Comparison of ENCODE assay signal across 17 cellular contexts in the genomic region with DNA sequence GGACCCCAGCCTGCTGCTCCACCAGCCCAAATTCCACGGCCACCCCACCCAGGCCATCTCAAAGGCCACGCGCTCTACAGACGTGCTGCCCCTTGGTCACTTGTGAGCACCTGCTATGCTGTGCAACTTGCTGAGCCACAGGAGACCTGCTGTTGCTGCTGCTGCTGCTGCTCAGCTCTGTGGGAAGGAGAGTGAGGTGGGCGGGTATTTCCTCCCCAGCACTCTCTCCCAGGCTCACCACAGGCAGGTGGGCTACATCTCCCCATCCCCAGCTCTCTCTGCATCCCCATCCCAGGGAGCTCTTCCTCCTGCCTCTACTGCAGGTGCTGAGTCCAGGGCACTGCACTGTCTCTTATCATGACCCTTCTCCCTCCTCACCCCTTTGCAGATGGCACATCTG.
"Had no signal": no experiment of that assay in that cellular context is flagged by ENCODE, and none has a peak within 500 bp of the region (broad histone marks: within the 10 kb centered on the region; RNA-seq: fewer than 3 reads in every experiment).

No MANE protein-coding gene starts in this region.

- H3K27ac ChIP-seq: ascending aorta, breast epithelium, gastroesophageal sphincter, heart right ventricle, thoracic aorta, upper lobe of right lung had no signal

- FAIRE-seq: keratinocyte had no signal

- H3K4me3 ChIP-seq: ascending aorta, breast epithelium, gastroesophageal sphincter, heart right ventricle, thoracic aorta, upper lobe of right lung had no signal

- H3K4me1 ChIP-seq: ascending aorta, breast epithelium, gastroesophageal sphincter, heart right ventricle, upper lobe of right lung had no signal

- ATAC-seq: gastroesophageal sphincter, heart right ventricle, left lobe of liver had no signal

- H3K27me3 ChIP-seq: ascending aorta, breast epithelium, upper lobe of right lung had no signal

- H3K9me3 ChIP-seq: ascending aorta, breast epithelium, gastroesophageal sphincter, heart right ventricle, thoracic aorta, upper lobe of right lung had no signal

- H3K36me3 ChIP-seq: ascending aorta, breast epithelium, gastroesophageal sphincter, heart right ventricle, thoracic aorta, upper lobe of right lung had no signal

- DNase-seq: activated CD4-positive, alpha-beta T cell treated with anti-CD3 and anti-CD28 coated beads, Interleukin-2, amount 50 U/mL, for 48 hours; activated CD8-positive, alpha-beta memory T cell treated with anti-CD3 and anti-CD28 coated beads, Interleukin-2, amount 50 U/mL, for 4 hours; activated gamma-delta T cell; activated T-cell treated with anti-CD3 and anti-CD28 coated beads, Interleukin-2, amount 50 U/mL, for 48 hours; dermis blood vessel endothelial cell; erythroblast; heart right ventricle; mammary epithelial cell; stimulated activated CD4-positive, alpha-beta T cell treated with anti-CD3 and anti-CD28 coated beads, Interleukin-1b, Interleukin-23, amount 100 ng/mL, for 48 hours; T-helper 9 cell; upper lobe of right lung had no signal
